23 cellular contexts compared by ENCODE assay signal in the genomic region with DNA sequence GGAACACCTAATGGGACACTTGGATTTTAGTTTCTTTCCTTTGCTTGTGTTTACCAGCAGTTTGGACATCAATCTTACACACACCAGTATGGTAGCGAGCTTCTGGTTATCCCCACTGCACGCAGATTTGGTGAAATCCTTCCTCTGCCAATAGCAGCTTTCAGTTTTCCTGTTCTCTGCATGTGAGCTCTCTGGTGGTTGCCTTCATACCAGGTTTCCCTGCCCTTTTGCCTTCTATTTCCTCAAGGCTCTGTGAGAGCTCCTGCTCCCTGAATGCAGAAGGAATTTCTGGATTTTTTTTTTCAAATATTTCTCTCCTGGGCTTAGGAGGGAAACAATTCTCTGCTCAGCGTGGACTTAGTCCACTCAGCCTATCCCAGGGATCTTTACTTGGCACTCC.
A peak's percentile ranks its signal among the peaks of the same experiment; 100 is the strongest.
DNase-seq lines count a peak whose midpoint lies in the region; ATAC-seq, FAIRE-seq and TF ChIP-seq lines count a peak whose summit lies in the region.
"Had no signal": no experiment of that assay in that cellular context is flagged by ENCODE, and none has a peak within 500 bp of the region (broad histone marks: within the 10 kb centered on the region; RNA-seq: fewer than 3 reads in every experiment).

No MANE protein-coding gene starts in this region.

- no peaks in the 10 kb centered on the region for H3K27me3 ChIP-seq in GM23338 (ENCODE audit: insufficient read depth)
- no peaks in the 10 kb centered on the region for H3K27me3 ChIP-seq in H1 (replicated peaks in 1 of 4; ENCODE audit: control insufficient read depth in 3 of 4, extremely low read depth in 1 of 4, insufficient read depth in 3 of 4, low read length in 3 of 4)
- no peaks in the 10 kb centered on the region for H3K27me3 ChIP-seq in pancreas
- no peaks in the 10 kb centered on the region for H3K27me3 ChIP-seq in right lobe of liver
- H3K27me3 ChIP-seq: BLaER1 had no signal

- H2AK5ac ChIP-seq in H1 (ENCODE audit: low read depth, low read length) = no peak overlapping the region

- H3F3A ChIP-seq in GM23338 (replicated peaks; ENCODE audit: low read depth) = no peaks in the 10 kb centered on the region

- intact Hi-C loops in pancreas (cut with DNase I) (no loop called here), right lobe of liver (cut with DNase I) (no loop called here)

- H2BK20ac ChIP-seq in H1 (ENCODE audit: low read length) = no peak overlapping the region

- no peaks in the 10 kb centered on the region for H3K9me3 ChIP-seq in H1 (ENCODE audit: insufficient read depth in 2 of 2, low read depth in 1 of 2, low read length in 1 of 2)
- H3K9me3 ChIP-seq in pancreas = no peaks in the 10 kb centered on the region
- no peaks in the 10 kb centered on the region for H3K9me3 ChIP-seq in right lobe of liver
- H3K9me3 ChIP-seq: BLaER1 had no signal

- H3K27ac Mint-ChIP-seq in GM23338 = no peak overlapping the region
- H3K27ac Mint-ChIP-seq: CD4-positive, alpha-beta T cell; IgD-negative memory B cell had no signal

- H3K4me1 Mint-ChIP-seq in GM23338 = no peaks in the 10 kb centered on the region

- no peak overlapping the region for H4K8ac ChIP-seq in H1 (ENCODE audit: extremely low read depth, insufficient read depth, low read length)

- CTCF ChIA-PET in H1 (lab: Charles Lee; ENCODE audit: partially characterized antibody) = interaction anchor here (1.1 kb wide), 1 partner anchor 10 kb away, joined by 3 read pairs; no protein-coding TSS in a partner anchor

- no peaks in the 10 kb centered on the region for H3K79me2 ChIP-seq in GM23338 (replicated peaks; ENCODE audit: insufficient read depth)
- no peaks in the 10 kb centered on the region for H3K79me2 ChIP-seq in H1 (ENCODE audit: control insufficient read depth in 1 of 2, insufficient read depth in 2 of 2, low read length in 2 of 2)

- H2BK15ac ChIP-seq in H1 (ENCODE audit: low read length) = no peak overlapping the region

- TF ChIP-seq EP300 in H1 (IDR thresholded peaks at IDR 0.05; ENCODE audit: borderline replicate concordance in 1 of 2, low read depth in 2 of 2, low read length in 2 of 2) = no peak

- H3K56ac ChIP-seq in H1 (replicated peaks; ENCODE audit: insufficient read length, low read depth, low read length) = no peak overlapping the region

- H3K36me3 Mint-ChIP-seq in GM23338 (ENCODE audit: low read depth) = no peaks in the 10 kb centered on the region
- H3K36me3 Mint-ChIP-seq: IgD-negative memory B cell had no signal

- H4K20me1 ChIP-seq in GM23338 (replicated peaks; ENCODE audit: insufficient read depth) (no peaks in the 10 kb centered on the region), H1 (replicated peaks in 1 of 2; ENCODE audit: control insufficient read depth in 1 of 2, insufficient read depth in 2 of 2, low read length in 2 of 2) (no peaks in the 10 kb centered on the region)
- H4K20me1 ChIP-seq: BLaER1 had no signal

- H3K23me2 ChIP-seq in H1 (ENCODE audit: low read depth, low read length) = no peaks in the 10 kb centered on the region; the same call in 1 of the 2 replicates

- H3K18ac ChIP-seq in H1 (ENCODE audit: extremely low read depth, low read length) = no peak overlapping the region

- WGBS in H1 (ENCODE audit: extremely low coverage in 1 of 2, insufficient coverage in 1 of 2, insufficient read length in 1 of 2, insufficient replicate concordance in 2 of 2, low coverage in 1 of 2, low lambda C conversion rate in 2 of 2, missing lambda C conversion rate in 1 of 2), 2 experiments = 92% methylated on average over 3 of the region's 3 CpGs; no CpG with 5 or more reads in 1 of the 2 experiments
- WGBS in pancreas, 2 donors = 45 to 71% methylated on average over 3 of the region's 3 CpGs
- WGBS in right lobe of liver (ENCODE audit: insufficient coverage, low coverage, low lambda C conversion rate, missing lambda C conversion rate) = 88% methylated on average over 3 of the region's 3 CpGs

- H3K9me2 ChIP-seq in GM23338 (ENCODE audit: insufficient read depth) = no peaks in the 10 kb centered on the region

- H3K4me1 ChIP-seq in GM23338 (ENCODE audit: insufficient read depth) (no peaks in the 10 kb centered on the region), H1 (replicated peaks in 1 of 4; ENCODE audit: control insufficient read depth in 3 of 4, insufficient read depth in 4 of 4, low read length in 3 of 4) (no peaks in the 10 kb centered on the region), pancreas (no peaks in the 10 kb centered on the region), right lobe of liver (no peaks in the 10 kb centered on the region)
- H3K4me1 ChIP-seq: BLaER1 had no signal

- TF ChIP-seq POLR2A in H1 (IDR thresholded peaks at IDR 0.05; ENCODE audit: control extremely low read depth in 1 of 2, low read depth in 2 of 2, low read length in 2 of 2) = no peak
- TF ChIP-seq POLR2A in right lobe of liver (IDR thresholded peaks at IDR 0.05) = no peak

- H2AFZ ChIP-seq in GM23338 = peak overlapping the region; percentile 58; the same call in 1 of the 2 replicates
- no peak overlapping the region for H2AFZ ChIP-seq in H1 (ENCODE audit: low read length)
- H2AFZ ChIP-seq: GM23248 had no signal

- no peak overlapping the region for H3K14ac ChIP-seq in H1 (ENCODE audit: insufficient read length)

- H3K27me3 Mint-ChIP-seq in GM23338 (ENCODE audit: insufficient read depth, low read depth, poor library complexity) = peaks cover 3% of the 10 kb centered on the region
- H3K27me3 Mint-ChIP-seq: IgD-negative memory B cell had no signal

- no peak for ATAC-seq in GM23338
- peak; percentile 44 to 64 (median 50) for ATAC-seq in pancreas
- ATAC-seq in HG03432 (IDR thresholded peaks at IDR 0.05; ENCODE audit: unreplicated experiment) = no peak
- no peak for ATAC-seq in right lobe of liver
- ATAC-seq: HCT116 had no signal

- no peaks in the 10 kb centered on the region for H3K9me3 Mint-ChIP-seq in GM23338
- H3K9me3 Mint-ChIP-seq: CD4-positive, alpha-beta T cell had no signal

- DNase-seq in GM23338 (ENCODE audit: low spot score) = no peak
- peak; percentile 51 for DNase-seq in SHP77 treated with DMSO at 0.1 percent for 48 hours (lab: John Stamatoyannopoulos, UW)
- no peak for DNase-seq in H1 (ENCODE audit: low read depth in 1 of 2, low spot score in 2 of 2)
- DNase-seq in pancreas = no peak
- no peak for DNase-seq in hypothalamus (lab: John Stamatoyannopoulos, UW)
- no peak for DNase-seq in right lobe of liver
- DNase-seq: CD4-positive, alpha-beta T cell; COR-L47; GM23248; Karpas-422; NCI-H1417 treated with DMSO at 0.1 percent for 48 hours; NCI-H187; NCI-H446; NCI-H526; PC-3; Right ventricle myocardium superior had no signal

- no peak overlapping the region for H3K4me3 ChIP-seq in GM23338
- H3K4me3 ChIP-seq in H1 (ENCODE audit: extremely low read depth in 1 of 4, insufficient read depth in 2 of 4, low read depth in 3 of 4, low read length in 4 of 4) = no peak overlapping the region
- no peak overlapping the region for H3K4me3 ChIP-seq in pancreas
- H3K4me3 ChIP-seq in right lobe of liver = no peak overlapping the region
- H3K4me3 ChIP-seq: BLaER1, GM23248, SK-N-MC had no signal

- no peak overlapping the region for H2BK5ac ChIP-seq in H1 (ENCODE audit: low read depth, low read length)

- H3K9ac ChIP-seq in H1 (replicated peaks in 1 of 4; ENCODE audit: extremely low read depth in 1 of 4, low read depth in 3 of 4, low read length in 3 of 4) = no peak overlapping the region
- H3K9ac ChIP-seq: BLaER1, GM23248 had no signal

- no peak for TF ChIP-seq RAD21 in H1 (IDR thresholded peaks at IDR 0.05 in 1 of 2, conservative IDR thresholded peaks at IDR 0.05 in 1 of 2; ENCODE audit: low read depth in 2 of 2, low read length in 2 of 2)

- TF ChIP-seq CTCF in GM23338 (conservative IDR thresholded peaks at IDR 0.05; ENCODE audit: low read depth in 2 of 2) (no peak), H1 (IDR thresholded peaks at IDR 0.05; ENCODE audit: control extremely low read depth in 1 of 3, insufficient read depth in 1 of 3, low read depth in 1 of 3, low read length in 3 of 3) (no peak), pancreas (IDR thresholded peaks at IDR 0.05) (no peak), right lobe of liver (IDR thresholded peaks at IDR 0.05) (no peak)

- POLR2A ChIA-PET in H1 (lab: Charles Lee; ENCODE audit: partially characterized antibody) = no interaction called here

- H3K36me3 ChIP-seq in GM23338 (ENCODE audit: insufficient read depth) = no peaks in the 10 kb centered on the region
- no peaks in the 10 kb centered on the region for H3K36me3 ChIP-seq in H1 (ENCODE audit: control insufficient read depth in 2 of 4, insufficient read depth in 4 of 4, low read length in 3 of 4)
- no peaks in the 10 kb centered on the region for H3K36me3 ChIP-seq in pancreas
- H3K36me3 ChIP-seq in right lobe of liver = no peaks in the 10 kb centered on the region
- H3K36me3 ChIP-seq: BLaER1 had no signal

- no peak overlapping the region for H2BK120ac ChIP-seq in H1 (replicated peaks; ENCODE audit: low read depth, low read length)

- H4K5ac ChIP-seq in H1 (ENCODE audit: insufficient read length, low read depth, low read length) = no peak overlapping the region

- no peak overlapping the region for H3K4me3 Mint-ChIP-seq in GM23338
- H3K4me3 Mint-ChIP-seq: CD4-positive, alpha-beta T cell; IgD-negative memory B cell had no signal

- H3K4me2 ChIP-seq in GM23338 (no peak overlapping the region), H1 (ENCODE audit: insufficient read depth in 1 of 2, low read depth in 2 of 2, low read length in 2 of 2) (no peak overlapping the region)
- H3K4me2 ChIP-seq: BLaER1 had no signal

- H3K27ac ChIP-seq in GM23338 (ENCODE audit: low read depth) (no peak overlapping the region), H1 (ENCODE audit: low read depth, low read length) (no peak overlapping the region), pancreas (no peak overlapping the region), right lobe of liver (no peak overlapping the region)
- H3K27ac ChIP-seq: BLaER1, GM23248, SK-N-MC had no signal

- no peak overlapping the region for H3K23ac ChIP-seq in H1 (ENCODE audit: insufficient read length)

- 0 out of 2 replicates have a peak overlapping the region, but pooled peaks have one; percentile 39 for H2BK12ac ChIP-seq in H1 (ENCODE audit: low read depth, low read length)

- no peak overlapping the region for H4K91ac ChIP-seq in H1 (replicated peaks; ENCODE audit: insufficient read length, low read length)

- H3K79me1 ChIP-seq in H1 (ENCODE audit: low read depth, low read length) = no peaks in the 10 kb centered on the region

- FAIRE-seq in H1 (lab: Jason Lieb, UNC) = no peak
- FAIRE-seq in pancreas (lab: Jason Lieb, UNC) = no peak
- FAIRE-seq: G401.6, GM12892 had no signal

- no peak overlapping the region for H3K4ac ChIP-seq in H1 (replicated peaks; ENCODE audit: insufficient read length, low read depth, low read length)

TF ChIP-seq in GM23338, 12 proteins besides CTCF, POLR2A, EP300 and RAD21 (continues in another document):
- TF ChIP-seq POLR2AphosphoS5 (IDR thresholded peaks at IDR 0.05; ENCODE audit: low read depth) = no peak

TF ChIP-seq in H1, 55 proteins besides CTCF, POLR2A, EP300 and RAD21 (continues in another document):
- TF ChIP-seq SP2 (IDR thresholded peaks at IDR 0.05; ENCODE audit: low read length) (no peak), SIRT6 (IDR thresholded peaks at IDR 0.05; ENCODE audit: low read length) (no peak), CEBPB (IDR thresholded peaks at IDR 0.05; ENCODE audit: low read depth, low read length) (no peak), CBX5 (IDR thresholded peaks at IDR 0.05; ENCODE audit: low read depth, low read length) (no peak)

Comparison
In these comparisons a context has a peak if more than half of its experiments do, and no peak if none do; other contexts are left out.
1. ATAC-seq: peak in pancreas (4 of 4); none in GM23338 (single experiment), HG03432 (single experiment) and right lobe of liver (0 of 4).